Comparison of ENCODE assay signal across 1 cellular context in the genomic region with DNA sequence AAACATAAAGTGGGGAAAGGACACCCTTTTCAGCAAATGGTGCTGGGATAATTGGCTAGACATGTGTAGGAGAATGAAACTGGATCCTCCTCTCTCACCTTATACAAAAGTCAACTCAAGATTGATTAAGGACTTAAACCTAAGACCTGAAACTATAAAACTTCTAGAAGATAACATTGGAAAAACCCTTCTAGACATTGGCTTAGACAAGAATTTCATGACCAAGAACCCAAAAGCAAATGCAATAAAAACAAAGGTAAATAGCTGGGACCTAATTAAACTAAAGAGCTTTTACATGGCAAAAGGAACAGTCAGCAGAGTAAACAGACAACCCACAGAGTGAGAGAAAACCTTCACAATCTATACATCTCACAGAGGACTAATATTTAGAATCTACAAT. TPM values are rescaled to one million over a fixed set of nuclear protein-coding genes. Genes with fewer than 3 reads are reported as not detected.
"Had no signal": no experiment of that assay in that cellular context is flagged by ENCODE, and none has a peak within 500 bp of the region (broad histone marks: within the 10 kb centered on the region; RNA-seq: fewer than 3 reads in every experiment).

No MANE protein-coding gene starts in this region.

RNA-seq across cellular contexts. Expression of a gene that starts 55.4 kb away (rescaled TPM):
- total RNA-seq: HT-29 had no signal
